Comparison of ENCODE assay signal across 26 cellular contexts in the genomic region with DNA sequence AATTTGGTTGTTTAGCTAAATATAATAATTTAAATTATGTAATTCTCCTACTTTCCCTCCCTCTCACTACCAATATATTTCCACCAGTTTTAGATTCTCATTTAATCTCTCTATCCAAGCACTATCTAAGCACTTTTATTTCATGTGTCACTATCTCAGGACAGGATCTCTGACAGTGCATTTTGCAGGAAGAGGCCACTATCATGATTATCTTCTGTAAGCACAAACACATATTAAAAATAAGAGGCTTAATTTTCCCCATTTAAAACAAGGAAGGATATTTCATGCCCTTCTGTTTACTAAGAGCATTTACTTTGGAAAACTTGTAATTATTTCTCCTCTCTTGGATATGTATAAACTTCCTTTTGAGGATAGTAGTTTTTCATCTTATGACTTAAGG.
"Had no signal": no experiment of that assay in that cellular context is flagged by ENCODE, and none has a peak within 500 bp of the region (broad histone marks: within the 10 kb centered on the region; RNA-seq: fewer than 3 reads in every experiment).

No MANE protein-coding gene starts in this region.

- ATAC-seq: stimulated activated effector memory CD8-positive, alpha-beta T cell treated with anti-CD3 and anti-CD28 coated beads, Interleukin-12 subunit alpha, Interleukin-12 subunit beta, amount 100 ng/mL, for 72 hours; stimulated activated memory B cell treated with anti-CD40 and anti-IgM and Interleukin-4, amounts not matched to agents 10 μg/mL and 1 μg/mL and 100 μg/mL, for 72 hours; stimulated activated naive B cell treated with anti-CD40 and anti-IgM and Interleukin-4, amounts not matched to agents 10 μg/mL and 1 μg/mL and 100 μg/mL, for 72 hours; stimulated activated naive CD8-positive, alpha-beta T cell treated with anti-CD3 and anti-CD28 coated beads, Interleukin-15, amount 100 ng/mL, for 72 hours; stimulated activated naive CD8-positive, alpha-beta T cell treated with anti-CD3 and anti-CD28 coated beads, Interleukin-15, Interleukin-2, amounts not matched to agents 100 U/mL and 50 U/mL, for 24 hours; upper lobe of right lung had no signal

- H3K36me3 ChIP-seq: stomach, suprapubic skin, thoracic aorta, thyroid gland, tibial artery, tibial nerve, transverse colon, upper lobe of left lung, upper lobe of right lung, uterus, vagina had no signal

- DNase-seq: stimulated activated CD4-positive, alpha-beta T cell treated with anti-CD3 and anti-CD28 coated beads, Interleukin-2, amount 100 ng/mL, for 48 hours; stimulated activated CD4-positive, alpha-beta T cell treated with anti-CD3 and anti-CD28 coated beads, Interleukin-4, amount 100 ng/mL, for 1 hour; stimulated activated CD4-positive, alpha-beta T cell treated with anti-CD3 and anti-CD28 coated beads, Interleukin-4, amount 100 ng/mL, for 24 hours; stimulated activated CD4-positive, alpha-beta T cell treated with anti-CD3 and anti-CD28 coated beads, Interleukin-4, amount 100 ng/mL, for 4 hours; stimulated activated CD8-positive, alpha-beta memory T cell treated with anti-CD3 and anti-CD28 coated beads, Interleukin-4, amount 100 ng/mL, for 48 hours; stimulated activated naive B cell treated with anti-CD40 and anti-IgM and Interleukin-4, amounts not matched to agents 10 μg/mL and 1 μg/mL and 100 μg/mL, for 72 hours; stimulated activated naive CD4-positive, alpha-beta T cell; stimulated activated naive CD4-positive, alpha-beta T cell treated with Interleukin-2 at 50 U/mL for 16 hours; stimulated activated naive CD8-positive, alpha-beta T cell treated with anti-CD3 and anti-CD28 coated beads, Interleukin-15, amount 100 ng/mL, for 72 hours; stimulated activated naive CD8-positive, alpha-beta T cell treated with anti-CD3 and anti-CD28 coated beads, Interleukin-15, Interleukin-2, amounts not matched to agents 100 U/mL and 50 U/mL, for 24 hours; stomach; substantia nigra; testis; thyroid gland; tibial artery; transverse colon; trophoblast cell; upper lobe of left lung; upper lobe of right lung; uterus had no signal

- H3K4me1 ChIP-seq: stomach, suprapubic skin, testis, tibial artery, tibial nerve, transverse colon, upper lobe of left lung, upper lobe of right lung, uterus, vagina had no signal

- H3K27me3 ChIP-seq: stomach, suprapubic skin, testis, thyroid gland, tibial artery, tibial nerve, transverse colon, upper lobe of left lung, upper lobe of right lung, uterus, vagina had no signal

- H3K4me3 ChIP-seq: stomach, suprapubic skin, testis, thoracic aorta, thyroid gland, tibial artery, tibial nerve, transverse colon, upper lobe of left lung, upper lobe of right lung, uterus, vagina had no signal

- H3K9me3 ChIP-seq: stomach, suprapubic skin, testis, thoracic aorta, thyroid gland, tibial artery, tibial nerve, transverse colon, upper lobe of left lung, upper lobe of right lung, uterus, vagina had no signal

- H3K27ac ChIP-seq: stomach, suprapubic skin, testis, thoracic aorta, thyroid gland, tibial artery, tibial nerve, transverse colon, upper lobe of left lung, upper lobe of right lung, uterus, vagina had no signal
